8 cellular contexts compared by ENCODE assay signal in genomic region chr14:88323520-88324199, GRCh38. TPM values are rescaled to one million over a fixed set of nuclear protein-coding genes. Genes with fewer than 3 reads are reported as not detected.
DNase-seq lines count a peak whose midpoint lies in the region; ATAC-seq and TF ChIP-seq lines count a peak whose summit lies in the region.

No MANE protein-coding gene starts in this region.

- TF ChIP-seq CTCF in AG04450 (IDR thresholded peaks at IDR 0.05; ENCODE audit: low read depth, low read length) (no peak), GM13976 (IDR thresholded peaks at IDR 0.05; ENCODE audit: borderline replicate concordance, control extremely low read depth, extremely low read depth, insufficient read depth, missing control alignments) (no peak)

- H3K36me3 ChIP-seq in effector memory CD4-positive, alpha-beta T cell (ENCODE audit: control insufficient read depth, insufficient read depth, low read length) = no peaks in the 10 kb centered on the region

- CTCF ChIA-PET in AG04450 (lab: Charles Lee) = no interaction called here

- H3K27me3 ChIP-seq in AG04450 (ENCODE audit: control insufficient read depth, insufficient read depth, low read length) = peaks cover 53% of the 10 kb centered on the region
- H3K27me3 ChIP-seq in effector memory CD4-positive, alpha-beta T cell (replicated peaks; ENCODE audit: control insufficient read depth, insufficient read depth, low read length, poor library complexity, severe bottlenecking) = peaks cover 14% of the 10 kb centered on the region

- ATAC-seq in HG02610 (IDR thresholded peaks at IDR 0.05; ENCODE audit: unreplicated experiment) = peak; percentile 93
- peak; percentile 35 for ATAC-seq in left lobe of liver

- DNase-seq in AG04450 (ENCODE audit: low read depth, low spot score) = no peak
- peak; percentile 90 for DNase-seq in GM13976 (ENCODE audit: low spot score)
- peak; percentile 20 to 40 for DNase-seq in NCI-H1930 (lab: John Stamatoyannopoulos, UW)
- DNase-seq in left lobe of liver (ENCODE audit: low spot score) = no peak
- no peak for DNase-seq in activated effector memory CD4-positive, alpha-beta T cell treated with anti-CD3 and anti-CD28 coated beads, Interleukin-2, amount 50 U/mL, for 16 hours
- no peak for DNase-seq in effector memory CD4-positive, alpha-beta T cell

- in situ Hi-C loops in GM13976 (cut with MboI; ENCODE audit: low sequenced_read_pairs, unreplicated experiment) = no loop called here

- no peak overlapping the region for H3K27ac ChIP-seq in AG04450 (ENCODE audit: low read depth, low read length)
- H3K27ac ChIP-seq in angular gyrus (ENCODE audit: low read depth, low read length) = peak overlapping the region; percentile 14
- H3K27ac ChIP-seq in effector memory CD4-positive, alpha-beta T cell (ENCODE audit: insufficient read depth, low read length, poor library complexity, severe bottlenecking) = no peak overlapping the region

- H3K4me3 ChIP-seq in AG04450 (ENCODE audit: low read depth, low read length) = peak overlapping the region; percentile 40
- no peak overlapping the region for H3K4me3 ChIP-seq in effector memory CD4-positive, alpha-beta T cell (ENCODE audit: insufficient read depth, low read depth, low read length, poor library complexity, severe bottlenecking)

- POLR2A ChIA-PET in AG04450 (lab: Yijun Ruan, JAX) = no interaction called here

- H3K9me3 ChIP-seq in AG04450 (ENCODE audit: control insufficient read depth, insufficient read depth, low read length) = peaks cover 4% of the 10 kb centered on the region; the same call in 1 of the 2 replicates
- H3K9me3 ChIP-seq in effector memory CD4-positive, alpha-beta T cell (ENCODE audit: control insufficient read depth, low read length) = no peaks in the 10 kb centered on the region

- H3K4me1 ChIP-seq in effector memory CD4-positive, alpha-beta T cell (ENCODE audit: control insufficient read depth, insufficient read depth, low read length, poor library complexity, severe bottlenecking) = peaks cover 4% of the 10 kb centered on the region

RNA-seq across cellular contexts. Expression of gene KCNK10, which starts 0.6 kb away (rescaled TPM):
- polyA plus RNA-seq in AG04450 (2011; rRNA removed) = not detected in 2 replicates
- polyA minus RNA-seq in AG04450 (2011; rRNA and poly(A)+ RNA removed) = not detected in 2 replicates
- not detected for total RNA-seq in left lobe of liver

Comparison
In these comparisons a context has a peak if more than half of its experiments do, and no peak if none do; other contexts are left out.
1. DNase-seq: peak in GM13976 (single experiment) and NCI-H1930 (2 of 2); none in AG04450 (single experiment), left lobe of liver (single experiment), activated effector memory CD4-positive, alpha-beta T cell treated with anti-CD3 and anti-CD28 coated beads, Interleukin-2, amount 50 U/mL, for 16 hours (single experiment) and effector memory CD4-positive, alpha-beta T cell (0 of 3).